9 cellular contexts compared by ENCODE assay signal in genomic region chr13:44574466-44574855, GRCh38. TPM values are rescaled to one million over a fixed set of nuclear protein-coding genes. Genes with fewer than 3 reads are reported as not detected.
DNase-seq lines count a peak whose midpoint lies in the region; ATAC-seq, FAIRE-seq and TF ChIP-seq lines count a peak whose summit lies in the region.
"Had no signal": no experiment of that assay in that cellular context is flagged by ENCODE, and none has a peak within 500 bp of the region (broad histone marks: within the 10 kb centered on the region; RNA-seq: fewer than 3 reads in every experiment).

No MANE protein-coding gene starts in this region.

- no peak for TF ChIP-seq CTCF in Loucy (conservative IDR thresholded peaks at IDR 0.05; ENCODE audit: low read length)
- no peak for TF ChIP-seq CTCF in H1 (IDR thresholded peaks at IDR 0.05; ENCODE audit: control extremely low read depth in 1 of 3, insufficient read depth in 1 of 3, low read depth in 1 of 3, low read length in 3 of 3)

- H3K79me1 ChIP-seq in H1 (ENCODE audit: low read depth, low read length), result peaks cover 6% of the 10 kb centered on the region

- H2BK12ac ChIP-seq in H1 (ENCODE audit: low read depth, low read length), result no peak overlapping the region

- no peak overlapping the region for H4K5ac ChIP-seq in H1 (ENCODE audit: insufficient read length, low read depth, low read length)

- CTCF ChIA-PET in H1 (lab: Charles Lee; ENCODE audit: partially characterized antibody), result interaction anchor here (0.6 to 2.2 kb wide), 16 partner anchors 9 to 666 kb away, joined by 3 to 17 read pairs (median 4); no protein-coding TSS in a partner anchor

- H3K27me3 ChIP-seq in BLaER1 treated with 17β-estradiol and CSF1 and Interleukin-3, amounts not matched to agents 10 nM and 100 nM, result no peaks in the 10 kb centered on the region
- no peaks in the 10 kb centered on the region for H3K27me3 ChIP-seq in Loucy (ENCODE audit: insufficient read depth, low read length, poor library complexity, severe bottlenecking)
- no peaks in the 10 kb centered on the region for H3K27me3 ChIP-seq in H1 (replicated peaks in 1 of 4; ENCODE audit: control insufficient read depth in 3 of 4, extremely low read depth in 1 of 4, insufficient read depth in 3 of 4, low read length in 3 of 4)
- no peaks in the 10 kb centered on the region for H3K27me3 ChIP-seq in neuron (ENCODE audit: insufficient read depth, low read length)

- no peak overlapping the region for H4K91ac ChIP-seq in H1 (replicated peaks; ENCODE audit: insufficient read length, low read length)

- H3K79me2 ChIP-seq in Loucy (ENCODE audit: insufficient read depth, low read length) (peaks cover 65% of the 10 kb centered on the region), H1 (ENCODE audit: control insufficient read depth in 1 of 2, insufficient read depth in 2 of 2, low read length in 2 of 2) (peaks cover 17 to 68% of the 10 kb centered on the region in 2 experiments; a peak in 3 of 4 replicates)

- H3K18ac ChIP-seq in H1 (ENCODE audit: extremely low read depth, low read length), result no peak overlapping the region

- POLR2A ChIA-PET in H1 (lab: Charles Lee; ENCODE audit: partially characterized antibody), result interaction anchor here (0.8 to 1.9 kb wide), 7 partner anchors 8 to 90 kb away, joined by 3 to 7 read pairs (median 4); no protein-coding TSS in a partner anchor

- no peak for TF ChIP-seq EP300 in H1 (IDR thresholded peaks at IDR 0.05; ENCODE audit: borderline replicate concordance in 1 of 2, low read depth in 2 of 2, low read length in 2 of 2)

- H2AK5ac ChIP-seq in H1 (ENCODE audit: low read depth, low read length), result no peak overlapping the region

- no peak overlapping the region for H2BK15ac ChIP-seq in H1 (ENCODE audit: low read length)

- no peaks in the 10 kb centered on the region for H3F3A ChIP-seq in Loucy (ENCODE audit: low read depth)

- H2BK5ac ChIP-seq in H1 (ENCODE audit: low read depth, low read length), result no peak overlapping the region

- peak in 1 of 2 experiments; percentile 60; a peak in 2 of 3 replicates for TF ChIP-seq POLR2A in H1 (IDR thresholded peaks at IDR 0.05; ENCODE audit: control extremely low read depth in 1 of 2, low read depth in 2 of 2, low read length in 2 of 2)

- H2BK120ac ChIP-seq in H1 (replicated peaks; ENCODE audit: low read depth, low read length), result no peak overlapping the region

- 75% methylated on average over 1 of the region's 1 CpG; no CpG with 5 or more reads in 1 of the 2 experiments for WGBS in H1 (ENCODE audit: extremely low coverage in 1 of 2, insufficient coverage in 1 of 2, insufficient read length in 1 of 2, insufficient replicate concordance in 2 of 2, low coverage in 1 of 2, low lambda C conversion rate in 2 of 2, missing lambda C conversion rate in 1 of 2), 2 experiments

- H2AFZ ChIP-seq in Loucy (ENCODE audit: low read length) (no peak overlapping the region), H1 (ENCODE audit: low read length) (no peak overlapping the region), neuron (ENCODE audit: low read depth, low read length) (no peak overlapping the region)

- no peak overlapping the region for H3K23ac ChIP-seq in H1 (ENCODE audit: insufficient read length)

- H3K4me3 ChIP-seq in BLaER1 treated with 17β-estradiol and CSF1 and Interleukin-3, amounts not matched to agents 10 nM and 100 nM, result peak overlapping the region in 4 of 10 experiments; percentile 89 to 97 (median 94); a peak in 3 of 20 replicates
- H3K4me3 ChIP-seq in Loucy (ENCODE audit: low read length, poor library complexity, severe bottlenecking) (peak overlapping the region; percentile 80), H1 (ENCODE audit: extremely low read depth in 1 of 4, insufficient read depth in 2 of 4, low read depth in 3 of 4, low read length in 4 of 4) (peak overlapping the region in 3 of 4 experiments; percentile 17 to 96 (median 77); a peak in 5 of 8 replicates), neuron (ENCODE audit: low read length) (peak overlapping the region; percentile 72)

- H3K9me3 ChIP-seq in BLaER1 treated with 17β-estradiol and CSF1 and Interleukin-3, amounts not matched to agents 10 nM and 100 nM (replicated peaks in 1 of 11), result no peaks in the 10 kb centered on the region
- no peaks in the 10 kb centered on the region for H3K9me3 ChIP-seq in Loucy (ENCODE audit: insufficient read depth, low read depth, low read length)
- H3K9me3 ChIP-seq in H1 (ENCODE audit: insufficient read depth in 2 of 2, low read depth in 1 of 2, low read length in 1 of 2), result no peaks in the 10 kb centered on the region
- H3K9me3 ChIP-seq in neuron (ENCODE audit: low read length), result no peaks in the 10 kb centered on the region

- DNase-seq in H1 (ENCODE audit: low read depth in 1 of 2, low spot score in 2 of 2) (no peak), NCI-H1048 (lab: John Stamatoyannopoulos, UW) (no peak)
- DNase-seq in activated CD8-positive, alpha-beta memory T cell treated with anti-CD3 and anti-CD28 coated beads, Interleukin-2, amount 50 U/mL, for 48 hours, result no peak
- no peak for DNase-seq in stimulated activated CD4-positive, alpha-beta T cell treated with anti-CD3 and anti-CD28 coated beads, Interleukin-15, amount 100 ng/mL, for 24 hours
- DNase-seq: NCI-H2171 treated with DMSO at 0.1 percent for 48 hours had no signal

- H3K14ac ChIP-seq in H1 (ENCODE audit: insufficient read length), result no peak overlapping the region

- H3K4me1 ChIP-seq in BLaER1 treated with 17β-estradiol and CSF1 and Interleukin-3, amounts not matched to agents 10 nM and 100 nM, result peaks cover 43 to 58% (median 49%) of the 10 kb centered on the region in 10 experiments
- peaks cover 58% of the 10 kb centered on the region for H3K4me1 ChIP-seq in Loucy (ENCODE audit: insufficient read depth, low read length, poor library complexity, severe bottlenecking)
- peaks cover 17 to 28% (median 19%) of the 10 kb centered on the region in 4 experiments; a peak in 6 of 7 replicates for H3K4me1 ChIP-seq in H1 (replicated peaks in 1 of 4; ENCODE audit: control insufficient read depth in 3 of 4, insufficient read depth in 4 of 4, low read length in 3 of 4)
- peaks cover 51% of the 10 kb centered on the region for H3K4me1 ChIP-seq in neuron (ENCODE audit: insufficient read depth, low read length)

- FAIRE-seq in H1 (lab: Jason Lieb, UNC), result no peak

- H4K20me1 ChIP-seq in BLaER1 treated with 17β-estradiol and CSF1 and Interleukin-3, amounts not matched to agents 10 nM and 100 nM, result peaks cover 0 to 34% (median 15%) of the 10 kb centered on the region in 11 experiments; a peak in 15 of 22 replicates
- H4K20me1 ChIP-seq in Loucy (ENCODE audit: insufficient read depth, low read length, poor library complexity, severe bottlenecking), result peaks cover 44% of the 10 kb centered on the region
- peaks cover 9 to 18% of the 10 kb centered on the region in 2 experiments for H4K20me1 ChIP-seq in H1 (replicated peaks in 1 of 2; ENCODE audit: control insufficient read depth in 1 of 2, insufficient read depth in 2 of 2, low read length in 2 of 2)

- peaks cover 0 to 14% (median 5%) of the 10 kb centered on the region in 11 experiments; a peak in 7 of 22 replicates for H3K36me3 ChIP-seq in BLaER1 treated with 17β-estradiol and CSF1 and Interleukin-3, amounts not matched to agents 10 nM and 100 nM
- H3K36me3 ChIP-seq in Loucy (ENCODE audit: insufficient read depth, low read length) (no peaks in the 10 kb centered on the region), H1 (ENCODE audit: control insufficient read depth in 2 of 4, insufficient read depth in 4 of 4, low read length in 3 of 4) (peaks cover 0 to 25% (median 1%) of the 10 kb centered on the region in 4 experiments; a peak in 3 of 8 replicates), neuron (ENCODE audit: insufficient read depth, low read length) (peaks cover 21% of the 10 kb centered on the region)

- no peak for ATAC-seq in HG03378 (IDR thresholded peaks at IDR 0.05; ENCODE audit: unreplicated experiment)

- no peak overlapping the region for H3K9ac ChIP-seq in BLaER1 treated with 17β-estradiol and CSF1 and Interleukin-3, amounts not matched to agents 10 nM and 100 nM
- H3K9ac ChIP-seq in Loucy (ENCODE audit: low read depth, low read length, poor library complexity, severe bottlenecking) (peak overlapping the region; percentile 82), H1 (replicated peaks in 1 of 4; ENCODE audit: extremely low read depth in 1 of 4, low read depth in 3 of 4, low read length in 3 of 4) (no peak overlapping the region; a peak in 1 of 7 replicates)

- no peak overlapping the region for H3K56ac ChIP-seq in H1 (replicated peaks; ENCODE audit: insufficient read length, low read depth, low read length)

- TF ChIP-seq RAD21 in H1 (IDR thresholded peaks at IDR 0.05 in 1 of 2, conservative IDR thresholded peaks at IDR 0.05 in 1 of 2; ENCODE audit: low read depth in 2 of 2, low read length in 2 of 2), result no peak

- H3K27ac ChIP-seq in BLaER1 treated with 17β-estradiol and CSF1 and Interleukin-3, amounts not matched to agents 10 nM and 100 nM, result no peak overlapping the region
- H3K27ac ChIP-seq in H1 (ENCODE audit: low read depth, low read length), result no peak overlapping the region

- no peak overlapping the region for H2BK20ac ChIP-seq in H1 (ENCODE audit: low read length)

- peaks cover 23% of the 10 kb centered on the region; the same call in 1 of the 2 replicates for H3K23me2 ChIP-seq in H1 (ENCODE audit: low read depth, low read length)

- peak overlapping the region; percentile 82 to 98 (median 90) for H3K4me2 ChIP-seq in BLaER1 treated with 17β-estradiol and CSF1 and Interleukin-3, amounts not matched to agents 10 nM and 100 nM
- H3K4me2 ChIP-seq in Loucy (ENCODE audit: low read depth, low read length, poor library complexity, severe bottlenecking) (peak overlapping the region; percentile 89), H1 (ENCODE audit: insufficient read depth in 1 of 2, low read depth in 2 of 2, low read length in 2 of 2) (peak overlapping the region; percentile 80 to 83)

- H3K9me2 ChIP-seq in Loucy (replicated peaks; ENCODE audit: low read depth, low read length), result no peaks in the 10 kb centered on the region

- no peak overlapping the region for H4K8ac ChIP-seq in H1 (ENCODE audit: extremely low read depth, insufficient read depth, low read length)

- no peak overlapping the region for H3K4ac ChIP-seq in H1 (replicated peaks; ENCODE audit: insufficient read length, low read depth, low read length)

TF ChIP-seq in H1, 55 proteins besides CTCF, POLR2A, EP300 and RAD21 (continues in another document):
- TF ChIP-seq EZH2 (IDR thresholded peaks at IDR 0.05; ENCODE audit: low read depth, low read length, severe bottlenecking), result no peak
- TF ChIP-seq CHD1 (IDR thresholded peaks at IDR 0.05; ENCODE audit: low read depth, low read length), result no peak
- no peak for TF ChIP-seq CREB1 (IDR thresholded peaks at IDR 0.05)

RNA-seq across cellular contexts. Expression of gene TSC22D1, which starts 1.7 kb away (rescaled TPM):
- total RNA-seq in H1 (2021; fragmentation: NEBNext Ultra II Directional; extraction: Animal tissue kit (Norgen Biotek cat#: 25700)), result 78.1 and 80.9 TPM in 2 replicates
- polyA plus RNA-seq in H1 (2011; rRNA removed), result 47.2 and 52.6 TPM in 2 replicates
- polyA plus RNA-seq in H1 (2011; cell fraction: cytosol; rRNA removed), result 66.8 TPM
- 55.7 TPM for polyA plus RNA-seq in H1 (2011; cell fraction: nucleus; rRNA removed)
- polyA plus RNA-seq in H1 (2012, experiment 1 of 2), result 47.1 to 57.8 TPM (median 54.9 TPM) in 4 replicates
- polyA plus RNA-seq in H1 (2012, experiment 2 of 2), result 17.5 TPM
- polyA plus RNA-seq in H1 (2013, experiment 1 of 2), result 37.7 TPM
- polyA plus RNA-seq in H1 (2013, experiment 2 of 2), result 35.6 TPM
- 114 and 121 TPM in 2 replicates for polyA minus RNA-seq in H1 (2011; rRNA and poly(A)+ RNA removed)
- 59.4 TPM for polyA minus RNA-seq in H1 (2011; cell fraction: cytosol; rRNA and poly(A)+ RNA removed)
- 258 TPM for polyA minus RNA-seq in H1 (2011; cell fraction: nucleus; rRNA and poly(A)+ RNA removed)
